2 cellular contexts compared by ENCODE assay signal in genomic region chr2:25295654-25296053, GRCh38.
TF ChIP-seq lines count a peak whose summit lies in the region.

No MANE protein-coding gene starts in this region.

TF ChIP-seq in SK-N-SH, 30 proteins besides CTCF, POLR2A, EP300 and RAD21 (continued from another document):
- TF ChIP-seq, protein P1, sequence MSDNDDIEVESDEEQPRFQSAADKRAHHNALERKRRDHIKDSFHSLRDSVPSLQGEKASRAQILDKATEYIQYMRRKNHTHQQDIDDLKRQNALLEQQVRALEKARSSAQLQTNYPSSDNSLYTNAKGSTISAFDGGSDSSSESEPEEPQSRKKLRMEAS (IDR thresholded peaks at IDR 0.05; ENCODE audit: low read depth): no peak
- TF ChIP-seq NRF1 (IDR thresholded peaks at IDR 0.05; ENCODE audit: low read depth, low read length) (no peak), EZH2phosphoT487 (IDR thresholded peaks at IDR 0.05; ENCODE audit: borderline replicate concordance, low read depth) (no peak)

TF ChIP-seq in endothelial cell of umbilical vein, 7 proteins besides CTCF, POLR2A, EP300 and RAD21 (continued from another document):
- TF ChIP-seq GATA2 (IDR thresholded peaks at IDR 0.05; ENCODE audit: insufficient read depth, insufficient read length, low read depth, low read length) (no peak), MYC (IDR thresholded peaks at IDR 0.05; ENCODE audit: low read depth, low read length) (no peak), FOS (IDR thresholded peaks at IDR 0.05; ENCODE audit: borderline replicate concordance, insufficient read depth, low read length) (no peak), JUN (IDR thresholded peaks at IDR 0.05; ENCODE audit: borderline replicate concordance, insufficient read depth, insufficient read length, low read depth) (no peak), EZH2 (IDR thresholded peaks at IDR 0.05; ENCODE audit: borderline replicate concordance, low read depth, low read length, severe bottlenecking) (no peak)
- TF ChIP-seq, protein P1 (IDR thresholded peaks at IDR 0.05; ENCODE audit: insufficient read depth, insufficient read length): no peak
